10 cellular contexts compared by ENCODE assay signal in genomic region chr7:4845740-4846142, GRCh38. TPM values are rescaled to one million over a fixed set of nuclear protein-coding genes. Genes with fewer than 3 reads are reported as not detected.
DNase-seq lines count a peak whose midpoint lies in the region; ATAC-seq and TF ChIP-seq lines count a peak whose summit lies in the region.
"Had no signal": no experiment of that assay in that cellular context is flagged by ENCODE, and none has a peak within 500 bp of the region (broad histone marks: within the 10 kb centered on the region; RNA-seq: fewer than 3 reads in every experiment).

No MANE protein-coding gene starts in this region.

- DNase-seq in AG09309 (ENCODE audit: low read depth) (no peak), KBM-7 (peak; percentile 82), cerebellar cortex (ENCODE audit: low spot score) (peak; percentile 38), kidney tubule cell (ENCODE audit: low spot score) (peak; percentile 12)
- DNase-seq: IMR-90, SJCRH30 had no signal

- ATAC-seq in HG02973 (IDR thresholded peaks at IDR 0.05; ENCODE audit: unreplicated experiment) (no peak), HG02798 (IDR thresholded peaks at IDR 0.05; ENCODE audit: poor library complexity, unreplicated experiment) (no peak), HG03378 (IDR thresholded peaks at IDR 0.05; ENCODE audit: unreplicated experiment) (no peak), esophagus mucosa (no peak)

- H3K4me3 ChIP-seq in AG09309 (ENCODE audit: control insufficient read depth, low read depth, low read length): no peak overlapping the region
- H3K4me3 ChIP-seq: SJCRH30 had no signal

- in situ Hi-C loops in KBM-7 (cut with MboI; ENCODE audit: low pct_unique_long_range_greater_than_20kb, low sequenced_read_pairs): no loop called here

- TF ChIP-seq CTCF in AG09309 (IDR thresholded peaks at IDR 0.05; ENCODE audit: control insufficient read depth, insufficient read depth, low read depth, low read length, missing control alignments): peak; percentile 23

RNA-seq across cellular contexts. Expression of gene PAPOLB, which starts 16.1 kb away (rescaled TPM):
- not detected for total RNA-seq in esophagus mucosa
- total RNA-seq: SJCRH30 had no signal

RNA-seq across cellular contexts. Expression of gene RADIL, which starts 37.8 kb away (rescaled TPM):
- 0.20 TPM for total RNA-seq in esophagus mucosa
